Comparison of ENCODE assay signal across 11 cellular contexts in genomic region chr1:205933672-205934618, GRCh38. TPM values are rescaled to one million over a fixed set of nuclear protein-coding genes. Genes with fewer than 3 reads are reported as not detected.
DNase-seq lines count a peak whose midpoint lies in the region; ATAC-seq lines count a peak whose summit lies in the region.
"Had no signal": no experiment of that assay in that cellular context is flagged by ENCODE, and none has a peak within 500 bp of the region (broad histone marks: within the 10 kb centered on the region; RNA-seq: fewer than 3 reads in every experiment).

No MANE protein-coding gene starts in this region.

- ATAC-seq in esophagus mucosa: peak; percentile 68
- ATAC-seq in HG03159 (IDR thresholded peaks at IDR 0.05; ENCODE audit: unreplicated experiment): no peak
- ATAC-seq in activated naive CD4-positive, alpha-beta T cell treated with anti-CD3 and anti-CD28 coated beads, Interleukin-2, amount 50 U/mL, for 72 hours: no peak
- ATAC-seq: mucosa of descending colon had no signal

- no peaks in the 10 kb centered on the region for H3K36me3 Mint-ChIP-seq in activated naive CD8-positive, alpha-beta T cell treated with anti-CD3 and anti-CD28 coated beads for 36 hours
- no peaks in the 10 kb centered on the region for H3K36me3 Mint-ChIP-seq in activated naive CD4-positive, alpha-beta T cell treated with anti-CD3 and anti-CD28 coated beads, Interleukin-2, amount 50 U/mL, for 72 hours
- H3K36me3 Mint-ChIP-seq: activated naive CD4-positive, alpha-beta T cell treated with anti-CD3 and anti-CD28 coated beads, Interleukin-2, amount 10 ng/mL, durations not matched to agents 7 days and 5 days had no signal

- H3K4me3 Mint-ChIP-seq in activated naive CD8-positive, alpha-beta T cell treated with anti-CD3 and anti-CD28 coated beads for 36 hours: no peak overlapping the region
- H3K4me3 Mint-ChIP-seq: activated naive CD4-positive, alpha-beta T cell treated with anti-CD3 and anti-CD28 coated beads, Interleukin-2, amount 10 ng/mL, durations not matched to agents 7 days and 5 days had no signal

- H3K4me1 Mint-ChIP-seq in activated naive CD8-positive, alpha-beta T cell treated with anti-CD3 and anti-CD28 coated beads for 36 hours: no peaks in the 10 kb centered on the region
- H3K4me1 Mint-ChIP-seq: activated naive CD4-positive, alpha-beta T cell treated with anti-CD3 and anti-CD28 coated beads, Interleukin-2, amount 10 ng/mL, durations not matched to agents 7 days and 5 days had no signal

- peaks cover 12% of the 10 kb centered on the region for H3K27me3 Mint-ChIP-seq in activated naive CD8-positive, alpha-beta T cell treated with anti-CD3 and anti-CD28 coated beads for 36 hours

- H3K9me3 Mint-ChIP-seq in activated naive CD8-positive, alpha-beta T cell treated with anti-CD3 and anti-CD28 coated beads for 36 hours: no peaks in the 10 kb centered on the region
- no peaks in the 10 kb centered on the region for H3K9me3 Mint-ChIP-seq in activated naive CD4-positive, alpha-beta T cell treated with anti-CD3 and anti-CD28 coated beads, Interleukin-2, amount 50 U/mL, for 72 hours
- H3K9me3 Mint-ChIP-seq: activated naive CD4-positive, alpha-beta T cell treated with anti-CD3 and anti-CD28 coated beads, Interleukin-2, amount 10 ng/mL, durations not matched to agents 7 days and 5 days had no signal

- H3K27ac Mint-ChIP-seq in activated naive CD8-positive, alpha-beta T cell treated with anti-CD3 and anti-CD28 coated beads for 36 hours: no peak overlapping the region
- H3K27ac Mint-ChIP-seq in activated naive CD4-positive, alpha-beta T cell treated with anti-CD3 and anti-CD28 coated beads, Interleukin-2, amount 50 U/mL, for 72 hours: peak overlapping the region in 1 of 2 donors; percentile 53
- H3K27ac Mint-ChIP-seq: activated naive CD4-positive, alpha-beta T cell treated with anti-CD3 and anti-CD28 coated beads, Interleukin-2, amount 10 ng/mL, durations not matched to agents 7 days and 5 days had no signal

- peak; percentile 85 for DNase-seq in EH (ENCODE audit: low read depth)
- DNase-seq in NCI-H69 (lab: John Stamatoyannopoulos, UW): peak; percentile 40
- DNase-seq in nucleus accumbens (lab: John Stamatoyannopoulos, UW): peak in 33 of 56 donors; percentile 11 to 73 (median 39)
- DNase-seq in activated naive CD8-positive, alpha-beta T cell treated with anti-CD3 and anti-CD28 coated beads for 36 hours: no peak
- DNase-seq in cerebellar nuclear complex (lab: John Stamatoyannopoulos, UW): no peak
- no peak for DNase-seq in activated naive CD4-positive, alpha-beta T cell treated with anti-CD3 and anti-CD28 coated beads, Interleukin-2, amount 50 U/mL, for 72 hours (ENCODE audit: low spot score in 2 of 2)
- DNase-seq: activated naive CD4-positive, alpha-beta T cell treated with anti-CD3 and anti-CD28 coated beads, Interleukin-2, amount 10 ng/mL, durations not matched to agents 7 days and 5 days; mucosa of descending colon; Right ventricle myocardium superior had no signal

RNA-seq across cellular contexts. Expression of gene SLC26A9, which starts 9.3 kb away (rescaled TPM):
- total RNA-seq in esophagus mucosa: 2.3 TPM
- not detected for total RNA-seq in activated naive CD8-positive, alpha-beta T cell treated with anti-CD3 and anti-CD28 coated beads for 36 hours
- not detected for total RNA-seq in activated naive CD4-positive, alpha-beta T cell treated with anti-CD3 and anti-CD28 coated beads, Interleukin-2, amount 50 U/mL, for 72 hours
- total RNA-seq: mucosa of descending colon had no signal

Comparison
In these comparisons a context has a peak if more than half of its experiments do, and no peak if none do; other contexts are left out.
1. DNase-seq: peak in EH (single experiment), NCI-H69 (single experiment) and nucleus accumbens (33 of 56); none in activated naive CD8-positive, alpha-beta T cell treated with anti-CD3 and anti-CD28 coated beads for 36 hours (single experiment), cerebellar nuclear complex (0 of 2) and activated naive CD4-positive, alpha-beta T cell treated with anti-CD3 and anti-CD28 coated beads, Interleukin-2, amount 50 U/mL, for 72 hours (0 of 2).